7 cellular contexts compared by ENCODE assay signal in the genomic region with DNA sequence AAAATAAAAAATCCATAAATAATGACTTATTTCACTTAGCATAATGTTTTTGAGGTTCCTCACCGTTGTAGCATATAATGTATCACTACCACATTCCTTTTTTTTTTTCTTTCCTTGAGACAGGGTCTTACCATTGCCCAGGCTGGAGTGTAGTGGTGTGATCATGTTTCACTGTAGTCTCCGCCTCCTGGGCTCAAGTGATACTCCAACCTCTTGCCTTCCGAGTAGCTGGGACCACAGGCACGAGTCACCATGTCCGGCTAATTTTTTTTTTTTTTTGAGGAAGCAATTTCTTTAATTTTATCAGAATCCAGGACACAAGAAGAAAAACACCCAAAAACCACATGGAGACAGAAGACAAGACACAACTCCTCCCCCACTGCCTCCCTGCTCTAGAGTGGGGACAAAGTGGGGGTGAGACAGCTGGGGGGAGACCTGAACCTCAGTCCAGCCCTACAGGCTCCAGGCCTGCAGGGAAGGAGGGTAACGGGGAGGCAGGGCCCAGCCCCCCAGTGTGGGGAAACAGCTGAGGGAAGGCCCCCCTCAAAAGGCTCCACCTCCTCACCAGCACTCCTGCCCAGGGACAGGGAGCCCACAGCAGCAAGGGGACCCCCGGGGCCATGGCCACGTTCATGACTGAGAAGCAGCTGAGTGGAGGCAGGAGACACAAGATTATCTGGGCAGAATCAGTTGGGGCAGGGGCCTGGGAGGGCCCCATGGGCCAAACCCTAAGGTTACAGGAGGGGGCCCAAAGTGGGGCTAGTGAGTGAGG. TPM values are rescaled to one million over a fixed set of nuclear protein-coding genes. Genes with fewer than 3 reads are reported as not detected.
DNase-seq lines count a peak whose midpoint lies in the region; TF ChIP-seq lines count a peak whose summit lies in the region.
"Not testable (repeated sequence)": the region's sequence is repeated elsewhere in the genome, so short reads cannot be mapped to it uniquely, and the experiment has no call there.

No MANE protein-coding gene starts in this region.

- H2AFZ ChIP-seq in Loucy (ENCODE audit: low read length): not testable (repeated sequence)

- not testable (repeated sequence) for H3K9ac ChIP-seq in Loucy (ENCODE audit: low read depth, low read length, poor library complexity, severe bottlenecking)

- not testable (repeated sequence) for H3K27ac ChIP-seq in brain microvascular endothelial cell
- peak overlapping the region; percentile 68 for H3K27ac ChIP-seq in cardiac muscle cell

- H3K9me3 ChIP-seq in Loucy (ENCODE audit: insufficient read depth, low read depth, low read length); cardiac muscle cell (ENCODE audit: low read depth): not testable (repeated sequence)

- H3K79me2 ChIP-seq in Loucy (ENCODE audit: insufficient read depth, low read length): not testable (repeated sequence)

- not testable (repeated sequence) for H3K4me1 Mint-ChIP-seq in T-helper 2 cell treated with Interferon-gamma antibody and Interleukin-4, amounts not matched to agents 5 μg/mL and 100 μg/mL, for 36 hours (ENCODE audit: low read depth)
- H3K4me1 Mint-ChIP-seq in nephron progenitor cell: peaks cover 32% of the 10 kb centered on the region

- not testable (repeated sequence) for H3K9me2 ChIP-seq in Loucy (replicated peaks; ENCODE audit: low read depth, low read length)

- not testable (repeated sequence) for H3K9me3 Mint-ChIP-seq in T-helper 2 cell treated with Interferon-gamma antibody and Interleukin-4, amounts not matched to agents 5 μg/mL and 100 μg/mL, for 36 hours; nephron progenitor cell

- in situ Hi-C loops in brain microvascular endothelial cell (cut with HindIII; ENCODE audit: low pct_ligation_motif_present, low sequenced_read_pairs): not testable (repeated sequence)

- not testable (repeated sequence) for H3K36me3 ChIP-seq in Loucy (ENCODE audit: insufficient read depth, low read length); brain microvascular endothelial cell (replicated peaks); cardiac muscle cell

- not testable (repeated sequence) for H3K36me3 Mint-ChIP-seq in T-helper 2 cell treated with Interferon-gamma antibody and Interleukin-4, amounts not matched to agents 5 μg/mL and 100 μg/mL, for 36 hours (ENCODE audit: low read depth); nephron progenitor cell (ENCODE audit: low read depth)

- not testable (repeated sequence) for H3K4me1 ChIP-seq in Loucy (ENCODE audit: insufficient read depth, low read length, poor library complexity, severe bottlenecking)
- peaks cover 25% of the 10 kb centered on the region for H3K4me1 ChIP-seq in cardiac muscle cell (ENCODE audit: low read depth)

- not testable (repeated sequence) for TF ChIP-seq CTCF in Loucy (conservative IDR thresholded peaks at IDR 0.05; ENCODE audit: low read length); brain microvascular endothelial cell (IDR thresholded peaks at IDR 0.05; ENCODE audit: low read depth, low read length, missing control alignments); cardiac muscle cell (IDR thresholded peaks at IDR 0.05; ENCODE audit: low read depth, low read length); nephron progenitor cell (IDR thresholded peaks at IDR 0.05)

- peak overlapping the region; percentile 82 for H3K27ac Mint-ChIP-seq in T-helper 2 cell treated with Interferon-gamma antibody and Interleukin-4, amounts not matched to agents 5 μg/mL and 100 μg/mL, for 36 hours
- peak overlapping the region; percentile 93 for H3K27ac Mint-ChIP-seq in nephron progenitor cell

- H3K27me3 Mint-ChIP-seq in T-helper 2 cell treated with Interferon-gamma antibody and Interleukin-4, amounts not matched to agents 5 μg/mL and 100 μg/mL, for 36 hours (ENCODE audit: low read depth); nephron progenitor cell (ENCODE audit: low read depth, poor library complexity): not testable (repeated sequence)

- peak overlapping the region; percentile 24 for H3K4me2 ChIP-seq in Loucy (ENCODE audit: low read depth, low read length, poor library complexity, severe bottlenecking)

- peaks cover 12% of the 10 kb centered on the region for H3K27me3 ChIP-seq in Loucy (ENCODE audit: insufficient read depth, low read length, poor library complexity, severe bottlenecking)
- not testable (repeated sequence) for H3K27me3 ChIP-seq in brain microvascular endothelial cell (replicated peaks); cardiac muscle cell

- H3F3A ChIP-seq in Loucy (ENCODE audit: low read depth): not testable (repeated sequence)

- peak; percentile 68 for DNase-seq in EL
- DNase-seq in NCI-H510A treated with DMSO at 0.1 percent for 48 hours (lab: John Stamatoyannopoulos, UW): peak; percentile 91
- DNase-seq in T-helper 2 cell treated with Interferon-gamma antibody and Interleukin-4, amounts not matched to agents 5 μg/mL and 100 μg/mL, for 36 hours (ENCODE audit: low spot score): not testable (repeated sequence)
- peak; percentile 52 for DNase-seq in brain microvascular endothelial cell
- DNase-seq in cardiac muscle cell (ENCODE audit: low read depth in 1 of 2, low spot score in 1 of 2): peak; percentile 83 to 86
- peak; percentile 41 for DNase-seq in nephron progenitor cell

- H3K4me3 Mint-ChIP-seq in T-helper 2 cell treated with Interferon-gamma antibody and Interleukin-4, amounts not matched to agents 5 μg/mL and 100 μg/mL, for 36 hours: peak overlapping the region; percentile 20
- peak overlapping the region; percentile 70 for H3K4me3 Mint-ChIP-seq in nephron progenitor cell

- not testable (repeated sequence) for H3K4me3 ChIP-seq in Loucy (ENCODE audit: low read length, poor library complexity, severe bottlenecking); brain microvascular endothelial cell (ENCODE audit: low read depth, low read length); cardiac muscle cell

- not testable (repeated sequence) for H4K20me1 ChIP-seq in Loucy (ENCODE audit: insufficient read depth, low read length, poor library complexity, severe bottlenecking)

RNA-seq across cellular contexts. Expression of gene KIFC1, which starts 27.0 kb away (rescaled TPM):
- 14.0 and 69.2 TPM in 2 replicates for total RNA-seq in cardiac muscle cell
- polyA plus RNA-seq in cardiac muscle cell: 9.4 and 33.3 TPM in 2 replicates

RNA-seq across cellular contexts. Expression of gene DAXX, which starts 41.9 kb away (rescaled TPM):
- 27.6 and 44.3 TPM in 2 replicates for total RNA-seq in cardiac muscle cell
- 38.7 and 39.9 TPM in 2 replicates for polyA plus RNA-seq in cardiac muscle cell

RNA-seq across cellular contexts. Expression of gene PHF1, which starts 46.2 kb away (rescaled TPM):
- 61.9 and 116 TPM in 2 replicates for total RNA-seq in cardiac muscle cell
- 34.5 and 62.1 TPM in 2 replicates for polyA plus RNA-seq in cardiac muscle cell

RNA-seq across cellular contexts. Expression of gene ZBTB22, which starts 47.1 kb away (rescaled TPM):
- total RNA-seq in cardiac muscle cell: 37.0 and 48.0 TPM in 2 replicates
- 29.1 and 40.7 TPM in 2 replicates for polyA plus RNA-seq in cardiac muscle cell

RNA-seq across cellular contexts. Expression of gene TAPBP, which starts 50.8 kb away (rescaled TPM):
- total RNA-seq in cardiac muscle cell: 29.9 and 36.4 TPM in 2 replicates
- 30.8 and 39.2 TPM in 2 replicates for polyA plus RNA-seq in cardiac muscle cell
